Comparison of ENCODE assay signal across 23 cellular contexts in genomic region chr5:91177085-91177484, GRCh38.
DNase-seq lines count a peak whose midpoint lies in the region; ATAC-seq, FAIRE-seq and TF ChIP-seq lines count a peak whose summit lies in the region.
"Had no signal": no experiment of that assay in that cellular context is flagged by ENCODE, and none has a peak within 500 bp of the region (broad histone marks: within the 10 kb centered on the region; RNA-seq: fewer than 3 reads in every experiment).

No MANE protein-coding gene starts in this region.

- H3K4me1 ChIP-seq in cardiac muscle cell (ENCODE audit: low read depth) (peaks cover 26% of the 10 kb centered on the region), GM23338 (ENCODE audit: insufficient read depth) (peaks cover 18% of the 10 kb centered on the region), smooth muscle cell (ENCODE audit: low read depth) (peaks cover 21% of the 10 kb centered on the region), BE2C (no peaks in the 10 kb centered on the region), esophagus muscularis mucosa (peaks cover 3 to 48% (median 27%) of the 10 kb centered on the region in 4 donors)

- H3K27ac ChIP-seq in cardiac muscle cell (peak overlapping the region; percentile 81), GM23338 (ENCODE audit: low read depth) (no peak overlapping the region), smooth muscle cell (ENCODE audit: low read depth) (peak overlapping the region; percentile 45), esophagus muscularis mucosa (replicated peaks in 1 of 4) (no peak overlapping the region)

- H3K36me3 ChIP-seq in cardiac muscle cell (no peaks in the 10 kb centered on the region), GM23338 (ENCODE audit: insufficient read depth) (no peaks in the 10 kb centered on the region), bronchial epithelial cell (ENCODE audit: control insufficient read depth, insufficient read depth, low read length) (no peaks in the 10 kb centered on the region), smooth muscle cell (ENCODE audit: low read depth) (no peaks in the 10 kb centered on the region), BE2C (no peaks in the 10 kb centered on the region), esophagus muscularis mucosa (no peaks in the 10 kb centered on the region)

- TF ChIP-seq POLR2A in esophagus muscularis mucosa (IDR thresholded peaks at IDR 0.05; ENCODE audit: low read depth): no peak

- no peak overlapping the region for H3K4me3 ChIP-seq in cardiac muscle cell
- no peak overlapping the region for H3K4me3 ChIP-seq in GM23338
- no peak overlapping the region for H3K4me3 ChIP-seq in bronchial epithelial cell (ENCODE audit: low read depth, low read length)
- H3K4me3 ChIP-seq in smooth muscle cell: no peak overlapping the region
- no peak overlapping the region for H3K4me3 ChIP-seq in BE2C (ENCODE audit: low read depth, low read length)
- H3K4me3 ChIP-seq in esophagus muscularis mucosa: no peak overlapping the region

- peaks cover 15% of the 10 kb centered on the region for H3K4me1 Mint-ChIP-seq in GM23338

- ATAC-seq in Right ventricle myocardium inferior: no peak
- no peak for ATAC-seq in GM23338
- ATAC-seq: HCT116 had no signal

- DNase-seq in cardiac muscle cell (ENCODE audit: low read depth in 1 of 2, low spot score in 1 of 2) (no peak), Right ventricle myocardium inferior (ENCODE audit: missing footprints) (no peak), GM23338 (ENCODE audit: low spot score) (no peak), bronchial epithelial cell (ENCODE audit: low read depth) (peak; percentile 37), smooth muscle cell (lab: John Stamatoyannopoulos, UW; ENCODE audit: unreplicated experiment) (no peak), BE2C (no peak), esophagus muscularis mucosa (ENCODE audit: extremely low spot score) (no peak)
- DNase-seq: CD4-positive, alpha-beta T cell; GF-D8; Kasumi-1; NCI-H1048; NCI-H1417 treated with DMSO at 0.1 percent for 48 hours; NCI-H187; NCI-H526; SIG-M5; SK-N-SH had no signal

- no peak for TF ChIP-seq EP300 in esophagus muscularis mucosa (IDR thresholded peaks at IDR 0.05)

- peaks cover 4% of the 10 kb centered on the region for H3K27me3 Mint-ChIP-seq in GM23338 (ENCODE audit: insufficient read depth, low read depth, poor library complexity)

- no peak overlapping the region for H3K9ac ChIP-seq in smooth muscle cell (ENCODE audit: low read depth)
- H3K9ac ChIP-seq: SK-N-SH had no signal

- intact Hi-C loops in Right ventricle myocardium inferior (cut with DNase I): no loop called here
- intact Hi-C loops in esophagus muscularis mucosa (cut with DNase I): no loop called here

- H3F3A ChIP-seq in GM23338 (replicated peaks; ENCODE audit: low read depth) (no peaks in the 10 kb centered on the region), smooth muscle cell (ENCODE audit: low read depth) (peaks cover 3% of the 10 kb centered on the region)

- H3K9me2 ChIP-seq in GM23338 (ENCODE audit: insufficient read depth): 0 out of 2 replicates have a peak, but pooled peaks cover 3% of the 10 kb centered on the region
- H3K9me2 ChIP-seq: SK-N-SH had no signal

- H3K79me2 ChIP-seq in GM23338 (replicated peaks; ENCODE audit: insufficient read depth) (no peaks in the 10 kb centered on the region), smooth muscle cell (ENCODE audit: low read depth) (no peaks in the 10 kb centered on the region)

- no peak for TF ChIP-seq CTCF in cardiac muscle cell (IDR thresholded peaks at IDR 0.05; ENCODE audit: low read depth, low read length)
- TF ChIP-seq CTCF in GM23338 (conservative IDR thresholded peaks at IDR 0.05; ENCODE audit: low read depth in 2 of 2): no peak
- no peak for TF ChIP-seq CTCF in bronchial epithelial cell (IDR thresholded peaks at IDR 0.05; ENCODE audit: insufficient read depth, low read length, severe bottlenecking)
- TF ChIP-seq CTCF in smooth muscle cell (IDR thresholded peaks at IDR 0.05; ENCODE audit: borderline replicate concordance, insufficient read depth, poor library complexity, severe bottlenecking): no peak
- TF ChIP-seq CTCF in BE2C (IDR thresholded peaks at IDR 0.05; ENCODE audit: low read depth, low read length): no peak
- TF ChIP-seq CTCF in esophagus muscularis mucosa (IDR thresholded peaks at IDR 0.05): no peak

- H3K4me2 ChIP-seq in GM23338: peak overlapping the region; percentile 5
- peak overlapping the region; percentile 43 for H3K4me2 ChIP-seq in smooth muscle cell
- H3K4me2 ChIP-seq: SK-N-SH had no signal

- H3K27me3 ChIP-seq in cardiac muscle cell: no peaks in the 10 kb centered on the region
- H3K27me3 ChIP-seq in GM23338 (ENCODE audit: insufficient read depth): no peaks in the 10 kb centered on the region
- no peaks in the 10 kb centered on the region for H3K27me3 ChIP-seq in bronchial epithelial cell (ENCODE audit: control insufficient read depth, insufficient read depth, low read length)
- no peaks in the 10 kb centered on the region for H3K27me3 ChIP-seq in smooth muscle cell (ENCODE audit: low read depth)
- no peaks in the 10 kb centered on the region for H3K27me3 ChIP-seq in BE2C
- H3K27me3 ChIP-seq in esophagus muscularis mucosa: no peaks in the 10 kb centered on the region

- no peak overlapping the region for H2AFZ ChIP-seq in GM23338
- H2AFZ ChIP-seq in smooth muscle cell (ENCODE audit: low read depth): peak overlapping the region; percentile 14

- H3K9me3 ChIP-seq in cardiac muscle cell (ENCODE audit: low read depth): no peaks in the 10 kb centered on the region
- no peaks in the 10 kb centered on the region for H3K9me3 ChIP-seq in smooth muscle cell (replicated peaks; ENCODE audit: low read depth)
- no peaks in the 10 kb centered on the region for H3K9me3 ChIP-seq in BE2C
- H3K9me3 ChIP-seq in esophagus muscularis mucosa: no peaks in the 10 kb centered on the region
- H3K9me3 ChIP-seq: SK-N-SH had no signal

- H3K36me3 Mint-ChIP-seq in GM23338 (ENCODE audit: low read depth): no peaks in the 10 kb centered on the region

- no peak overlapping the region for H3K27ac Mint-ChIP-seq in GM23338
- H3K27ac Mint-ChIP-seq: B cell; CD4-positive, alpha-beta T cell had no signal

- H4K20me1 ChIP-seq in GM23338 (replicated peaks; ENCODE audit: insufficient read depth) (no peaks in the 10 kb centered on the region), smooth muscle cell (ENCODE audit: low read depth) (no peaks in the 10 kb centered on the region)

- no peaks in the 10 kb centered on the region for H3K9me3 Mint-ChIP-seq in GM23338
- H3K9me3 Mint-ChIP-seq: CD4-positive, alpha-beta T cell had no signal

- WGBS in smooth muscle cell (ENCODE audit: low lambda C conversion rate): 85% methylated on average over 5 of the region's 5 CpGs
- 100% methylated on average over 5 of the region's 5 CpGs for WGBS in esophagus muscularis mucosa

- no peak overlapping the region for H3K4me3 Mint-ChIP-seq in GM23338
- H3K4me3 Mint-ChIP-seq: B cell; CD4-positive, alpha-beta T cell; IgD-negative memory B cell had no signal

- FAIRE-seq in bronchial epithelial cell (lab: Jason Lieb, UNC): peak; percentile 62
- FAIRE-seq: A204.1, GM19239, H1, HTR-8/SVneo had no signal

TF ChIP-seq in GM23338, 12 proteins besides CTCF, POLR2A, EP300 and RAD21 (continues in another document):
- no peak for TF ChIP-seq ETS1 (IDR thresholded peaks at IDR 0.05)
- no peak for TF ChIP-seq ZNF114 (CRISPR knock-in tag; IDR thresholded peaks at IDR 0.05)
- no peak for TF ChIP-seq EZH2 (IDR thresholded peaks at IDR 0.05; ENCODE audit: low read depth, unreplicated experiment)
- no peak for TF ChIP-seq ZNF331 (CRISPR knock-in tag; IDR thresholded peaks at IDR 0.05; ENCODE audit: low read depth)
- TF ChIP-seq EZH2phosphoT487 (IDR thresholded peaks at IDR 0.05; ENCODE audit: unreplicated experiment): no peak
- TF ChIP-seq STAT1 (IDR thresholded peaks at IDR 0.05; ENCODE audit: unreplicated experiment): no peak
- TF ChIP-seq CREB1 (CRISPR knock-in tag; IDR thresholded peaks at IDR 0.05; ENCODE audit: low read depth): no peak
- no peak for TF ChIP-seq POLR2AphosphoS5 (IDR thresholded peaks at IDR 0.05; ENCODE audit: low read depth)
- no peak for TF ChIP-seq NANOG (IDR thresholded peaks at IDR 0.05; ENCODE audit: borderline replicate concordance)
- TF ChIP-seq JUNB (IDR thresholded peaks at IDR 0.05; ENCODE audit: unreplicated experiment): no peak
- no peak for TF ChIP-seq REST (IDR thresholded peaks at IDR 0.05; ENCODE audit: unreplicated experiment)

Comparison
In these comparisons a context has a peak if more than half of its experiments do, and no peak if none do; other contexts are left out.
1. H3K27ac ChIP-seq: peak in cardiac muscle cell (single experiment) and smooth muscle cell (single experiment); none in GM23338 (single experiment) and esophagus muscularis mucosa (0 of 4).